Comparison of ENCODE assay signal across 11 cellular contexts in genomic region chr1:43704838-43705237, GRCh38. TPM values are rescaled to one million over a fixed set of nuclear protein-coding genes. Genes with fewer than 3 reads are reported as not detected.
DNase-seq lines count a peak whose midpoint lies in the region; ATAC-seq and TF ChIP-seq lines count a peak whose summit lies in the region.
"Had no signal": no experiment of that assay in that cellular context is flagged by ENCODE, and none has a peak within 500 bp of the region (broad histone marks: within the 10 kb centered on the region; RNA-seq: fewer than 3 reads in every experiment).

No MANE protein-coding gene starts in this region.

- H3K9ac ChIP-seq in PC-3 (ENCODE audit: low read length): no peak overlapping the region

- H3K79me2 ChIP-seq in PC-3 (ENCODE audit: low read length): peaks cover 33% of the 10 kb centered on the region

- H3K27ac ChIP-seq in PC-3 (ENCODE audit: low read length): no peak overlapping the region
- H3K27ac ChIP-seq: uterus had no signal

- in situ Hi-C loops in G401 (cut with HindIII; ENCODE audit: low sequenced_read_pairs): no loop called here

- DNase-seq in AG09309 (ENCODE audit: low read depth): no peak
- peak; percentile 70 for DNase-seq in G401 (ENCODE audit: low spot score)
- peak; percentile 55 for DNase-seq in PC-3
- DNase-seq in epithelial cell of proximal tubule (ENCODE audit: low read depth): no peak
- no peak for DNase-seq in HEK293T (ENCODE audit: extremely low spot score)
- DNase-seq in immature natural killer cell: no peak
- DNase-seq in hepatic stellate cell (ENCODE audit: low spot score): no peak
- DNase-seq: effector CD4-positive, alpha-beta T cell; NCI-H146 had no signal

- CTCF ChIA-PET in PC-3 (lab: Charles Lee) (no interaction called here), HEK293T (lab: Yijun Ruan, JAX) (no interaction called here)

- H3K27ac Mint-ChIP-seq in immature natural killer cell: no peak overlapping the region

- H3K27me3 Mint-ChIP-seq in immature natural killer cell (ENCODE audit: low read depth in 3 of 3): peaks cover 2 to 5% (median 2%) of the 10 kb centered on the region in 3 donors

- no peaks in the 10 kb centered on the region for H3K9me3 ChIP-seq in PC-3 (ENCODE audit: low read length)
- H3K9me3 ChIP-seq: uterus had no signal

- H3K4me3 Mint-ChIP-seq in immature natural killer cell: peak overlapping the region in 2 of 5 donors; percentile 27 to 28

- peaks cover 7 to 19% (median 12%) of the 10 kb centered on the region in 3 donors for H3K36me3 Mint-ChIP-seq in immature natural killer cell

- H3K9me3 Mint-ChIP-seq in immature natural killer cell: no peaks in the 10 kb centered on the region

- H3K4me3 ChIP-seq in AG09309 (ENCODE audit: control insufficient read depth, low read depth, low read length): no peak overlapping the region
- no peak overlapping the region for H3K4me3 ChIP-seq in PC-3 (ENCODE audit: low read length)
- no peak overlapping the region for H3K4me3 ChIP-seq in epithelial cell of proximal tubule (ENCODE audit: low read depth, low read length)
- H3K4me3 ChIP-seq: uterus had no signal

- TF ChIP-seq CTCF in AG09309 (IDR thresholded peaks at IDR 0.05; ENCODE audit: control insufficient read depth, insufficient read depth, low read depth, low read length, missing control alignments) (peak; percentile 29), PC-3 (conservative IDR thresholded peaks at IDR 0.05; ENCODE audit: low read depth, low read length) (peak; percentile 44), epithelial cell of proximal tubule (conservative IDR thresholded peaks at IDR 0.05; ENCODE audit: low read depth, low read length) (peak; percentile 33)

- ATAC-seq in PC-3 (no peak; the same call in 1 of the 2 replicates), GM21367 (IDR thresholded peaks at IDR 0.05; ENCODE audit: unreplicated experiment) (no peak)

- H3K4me1 ChIP-seq in PC-3 (ENCODE audit: insufficient read depth, low read length): peaks cover 24% of the 10 kb centered on the region

- H3K36me3 ChIP-seq in PC-3 (ENCODE audit: low read depth, low read length): peaks cover 39% of the 10 kb centered on the region
- H3K36me3 ChIP-seq: uterus had no signal

- H3F3A ChIP-seq in PC-3 (ENCODE audit: low read length, unreplicated experiment): no peaks in the 10 kb centered on the region

- H4K20me1 ChIP-seq in PC-3 (ENCODE audit: low read length): no peaks in the 10 kb centered on the region

- no peaks in the 10 kb centered on the region for H3K27me3 ChIP-seq in PC-3 (ENCODE audit: low read length)
- H3K27me3 ChIP-seq: uterus had no signal

- no peak overlapping the region for H2AFZ ChIP-seq in PC-3 (ENCODE audit: low read length)

- H3K4me1 Mint-ChIP-seq in immature natural killer cell: peaks cover 17 to 23% of the 10 kb centered on the region in 2 donors

- no TSS peak for BruUV-seq in PC-3 (replicated peaks; lab: Mats Ljungman, UMichigan)

- intact Hi-C loops in PC-3 (cut with micrococcal nuclease): loop anchor here (5.0 kb wide), 1 partner anchor 242 kb away; the partner anchor contains the start of gene IPO13

- no peak overlapping the region for H3K4me2 ChIP-seq in PC-3 (ENCODE audit: low read length)

- H3K9me2 ChIP-seq in PC-3 (replicated peaks; ENCODE audit: low read length): no peaks in the 10 kb centered on the region

- POLR2A ChIA-PET in PC-3 (lab: Charles Lee; ENCODE audit: unreplicated experiment) (interaction anchor here (0.6 kb wide), 1 partner anchor 24 kb away, joined by 6 read pairs; no protein-coding TSS in a partner anchor), HEK293T (lab: Yijun Ruan, JAX) (interaction anchor here (1.1 kb wide), 1 partner anchor 55 kb away, joined by 3 read pairs; the partner anchor contains the start of gene KDM4A)

TF ChIP-seq in HEK293T, 16 proteins besides CTCF, POLR2A, EP300 and RAD21:
- TF ChIP-seq NFRKB (IDR thresholded peaks at IDR 0.05) (no peak), HDGF (IDR thresholded peaks at IDR 0.05; ENCODE audit: borderline replicate concordance) (no peak), FOXM1 (IDR thresholded peaks at IDR 0.05; ENCODE audit: borderline replicate concordance) (no peak), ARNT (IDR thresholded peaks at IDR 0.05) (no peak), BHLHE40 (IDR thresholded peaks at IDR 0.05; ENCODE audit: borderline replicate concordance) (no peak), FOXK2 (IDR thresholded peaks at IDR 0.05) (no peak)

RNA-seq across cellular contexts. Expression of gene ST3GAL3, which starts 2.5 kb away (rescaled TPM):
- 14.2 and 15.7 TPM in 2 replicates for total RNA-seq in G401 (2014; rRNA removed; shearing (Covaris generic))
- total RNA-seq in PC-3 (2014; rRNA removed) (7.4 and 9.0 TPM in 2 replicates), epithelial cell of proximal tubule (10.8 and 18.3 TPM in 2 replicates)
- polyA plus RNA-seq in immature natural killer cell: 1 to 10 TPM in 2 of 3 donors, under 1 TPM in 1; 0.08 to 8.1 (median 3.8) TPM

RNA-seq across cellular contexts. Expression of gene KDM4A, which starts 54.9 kb away (rescaled TPM):
- total RNA-seq in G401 (2014; rRNA removed; shearing (Covaris generic)): 41.8 and 48.2 TPM in 2 replicates
- 23.2 and 27.8 TPM in 2 replicates for total RNA-seq in PC-3 (2014; rRNA removed)
- total RNA-seq in epithelial cell of proximal tubule: 21.1 and 23.8 TPM in 2 replicates
- 10 to 100 TPM in 1 of 3 donors, 1 to 10 TPM in 2; 2.1 to 14.1 (median 6.7) TPM for polyA plus RNA-seq in immature natural killer cell

Comparison
In these comparisons a context has a peak if more than half of its experiments do, and no peak if none do; other contexts are left out.
1. DNase-seq: peak in G401 (single experiment) and PC-3 (single experiment); none in AG09309 (single experiment), epithelial cell of proximal tubule (single experiment), HEK293T (single experiment), immature natural killer cell (0 of 3) and hepatic stellate cell (single experiment).
2. Peak in every context shown above with its lines, with median percentiles within 50 percentile points of each other: CTCF ChIP-seq.